ENCODE assay signal across 5 cellular contexts in the genomic region with DNA sequence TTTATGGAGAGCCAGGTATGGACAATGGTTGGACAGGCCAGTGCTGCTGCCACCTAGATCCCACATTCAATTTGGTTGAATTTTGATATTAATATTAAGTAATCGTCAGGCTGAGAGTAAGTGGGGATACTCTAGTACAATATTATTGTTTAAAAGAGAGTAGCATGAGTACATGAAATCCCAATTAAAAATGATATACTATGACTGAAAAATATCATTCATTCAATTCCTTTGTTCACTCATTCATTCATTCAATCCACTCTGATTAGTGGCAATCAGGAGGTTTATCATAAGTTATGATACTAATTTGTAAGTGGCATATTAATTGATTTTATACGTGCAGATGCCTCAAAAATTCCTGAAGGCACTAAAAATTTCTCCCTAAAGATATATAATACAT.
"Had no signal": no experiment of that assay in that cellular context is flagged by ENCODE, and none has a peak within 500 bp of the region (broad histone marks: within the 10 kb centered on the region; RNA-seq: fewer than 3 reads in every experiment).

No MANE protein-coding gene starts in this region.

- H3K27ac Mint-ChIP-seq: GM23338, H9 had no signal

- H2AFZ ChIP-seq: GM23338 had no signal

- H3K9me3 Mint-ChIP-seq: GM23338 had no signal

- H3K4me2 ChIP-seq: GM23338 had no signal

- H3K4me3 ChIP-seq: GM23338, K562 had no signal

- ATAC-seq: GM23338, K562 had no signal

- H3K4me3 Mint-ChIP-seq: GM23338, H9 had no signal

- DNase-seq: H9, HCEC 1CT, IMR-90 had no signal
